Comparison of ENCODE assay signal across 1 cellular context in genomic region chr11:93219440-93219839, GRCh38.
TF ChIP-seq lines count a peak whose summit lies in the region.

No MANE protein-coding gene starts in this region.

TF ChIP-seq in SK-N-SH treated with all-trans-retinoic acid at 6 μM for 48 hours, 23 proteins besides CTCF, POLR2A, EP300 and RAD21 (continued from another document):
- no peak for TF ChIP-seq POU6F1 (CRISPR knock-in tag; IDR thresholded peaks at IDR 0.05; ENCODE audit: borderline replicate concordance, low read depth)
